ENCODE assay signal across 1 cellular context in the genomic region with DNA sequence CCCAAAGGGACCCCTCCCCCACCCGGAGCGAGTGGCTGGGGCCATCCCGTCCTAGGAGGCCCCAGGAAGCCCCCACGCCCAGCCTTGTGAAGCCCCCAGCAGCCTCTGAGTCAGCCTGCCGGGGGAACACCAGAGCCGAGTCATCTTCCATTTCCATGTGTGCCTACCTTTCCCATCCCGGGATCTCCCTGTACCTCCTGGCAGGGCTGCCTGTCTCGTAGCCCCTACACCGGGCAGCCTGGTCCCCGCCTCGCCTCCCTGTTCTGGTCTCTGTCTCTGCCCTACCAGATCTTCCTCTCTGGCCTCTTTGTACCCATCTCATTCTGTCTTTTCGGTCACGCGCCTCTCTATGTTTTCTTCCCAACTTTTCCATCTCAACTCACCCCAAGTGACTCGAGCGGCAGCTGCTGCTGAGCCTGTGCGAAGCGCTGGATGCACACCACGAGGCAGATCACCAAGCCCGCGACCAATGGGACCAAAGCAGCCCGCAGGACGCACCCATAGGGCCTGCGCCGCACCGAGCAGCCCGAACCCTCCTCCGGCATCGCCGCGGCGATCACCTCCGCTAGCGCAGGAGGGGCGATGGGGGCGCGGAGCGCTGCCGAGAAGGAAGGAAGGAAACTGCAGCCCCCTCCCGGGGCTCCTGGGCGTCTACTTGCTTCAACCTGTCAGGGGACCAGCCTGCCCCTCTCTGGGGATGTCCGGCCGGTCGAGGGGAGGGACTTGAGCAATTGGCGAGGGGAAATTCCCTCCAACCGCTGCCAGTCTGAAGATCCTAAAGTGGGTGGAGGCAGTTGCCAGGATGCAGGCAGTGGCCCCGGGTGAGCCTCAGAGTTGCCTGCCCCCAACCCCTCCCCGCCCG.
TF ChIP-seq lines count a peak whose summit lies in the region.

A gene with protein sequence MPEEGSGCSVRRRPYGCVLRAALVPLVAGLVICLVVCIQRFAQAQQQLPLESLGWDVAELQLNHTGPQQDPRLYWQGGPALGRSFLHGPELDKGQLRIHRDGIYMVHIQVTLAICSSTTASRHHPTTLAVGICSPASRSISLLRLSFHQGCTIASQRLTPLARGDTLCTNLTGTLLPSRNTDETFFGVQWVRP (minus strand): TSS at position 693 of the 862 bp plus-strand sequence. CDS start 148 bp downstream, at position 545.

TF ChIP-seq in HEK293, 187 proteins besides CTCF, POLR2A, EP300 and RAD21 (continued from another document and continues in another):
- TF ChIP-seq EGR2 (tag by site-specific recombination; IDR thresholded peaks at IDR 0.05; ENCODE audit: low read depth): no peak
- TF ChIP-seq PRDM1 (tag by site-specific recombination; IDR thresholded peaks at IDR 0.05): peak; percentile 66; the same call in 1 of the 2 replicates
- no peak for TF ChIP-seq ZNF501 (tag by site-specific recombination; IDR thresholded peaks at IDR 0.05)
- no peak for TF ChIP-seq ZNF19 (tag by site-specific recombination; IDR thresholded peaks at IDR 0.05; ENCODE audit: low read depth)
- no peak for TF ChIP-seq MEIS1 (CRISPR knock-in tag; IDR thresholded peaks at IDR 0.05; ENCODE audit: borderline replicate concordance)
- TF ChIP-seq, protein P1, sequence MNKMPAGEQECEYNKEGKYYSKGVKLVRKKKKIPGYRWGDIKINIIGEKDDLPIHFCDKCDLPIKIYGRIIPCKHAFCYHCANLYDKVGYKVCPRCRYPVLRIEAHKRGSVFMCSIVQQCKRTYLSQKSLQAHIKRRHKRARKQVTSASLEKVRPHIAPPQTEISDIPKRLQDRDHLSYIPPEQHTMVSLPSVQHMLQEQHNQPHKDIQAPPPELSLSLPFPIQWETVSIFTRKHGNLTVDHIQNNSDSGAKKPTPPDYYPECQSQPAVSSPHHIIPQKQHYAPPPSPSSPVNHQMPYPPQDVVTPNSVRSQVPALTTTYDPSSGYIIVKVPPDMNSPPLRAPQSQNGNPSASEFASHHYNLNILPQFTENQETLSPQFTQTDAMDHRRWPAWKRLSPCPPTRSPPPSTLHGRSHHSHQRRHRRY (tag by site-specific recombination; IDR thresholded peaks at IDR 0.05): no peak
- TF ChIP-seq ZBTB21 (tag by site-specific recombination; IDR thresholded peaks at IDR 0.05): no peak
- no peak for TF ChIP-seq ZNF211 (tag by site-specific recombination; IDR thresholded peaks at IDR 0.05; ENCODE audit: low read depth)
- TF ChIP-seq GLIS2 (tag by site-specific recombination; IDR thresholded peaks at IDR 0.05): peak; percentile 39
- TF ChIP-seq ZNF837 (tag by site-specific recombination; IDR thresholded peaks at IDR 0.05): no peak
- TF ChIP-seq, protein P2, sequence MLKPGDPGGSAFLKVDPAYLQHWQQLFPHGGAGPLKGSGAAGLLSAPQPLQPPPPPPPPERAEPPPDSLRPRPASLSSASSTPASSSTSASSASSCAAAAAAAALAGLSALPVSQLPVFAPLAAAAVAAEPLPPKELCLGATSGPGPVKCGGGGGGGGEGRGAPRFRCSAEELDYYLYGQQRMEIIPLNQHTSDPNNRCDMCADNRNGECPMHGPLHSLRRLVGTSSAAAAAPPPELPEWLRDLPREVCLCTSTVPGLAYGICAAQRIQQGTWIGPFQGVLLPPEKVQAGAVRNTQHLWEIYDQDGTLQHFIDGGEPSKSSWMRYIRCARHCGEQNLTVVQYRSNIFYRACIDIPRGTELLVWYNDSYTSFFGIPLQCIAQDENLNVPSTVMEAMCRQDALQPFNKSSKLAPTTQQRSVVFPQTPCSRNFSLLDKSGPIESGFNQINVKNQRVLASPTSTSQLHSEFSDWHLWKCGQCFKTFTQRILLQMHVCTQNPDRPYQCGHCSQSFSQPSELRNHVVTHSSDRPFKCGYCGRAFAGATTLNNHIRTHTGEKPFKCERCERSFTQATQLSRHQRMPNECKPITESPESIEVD (tag by site-specific recombination; IDR thresholded peaks at IDR 0.05): no peak
- no peak for TF ChIP-seq ZNF571 (tag by site-specific recombination; IDR thresholded peaks at IDR 0.05)
- TF ChIP-seq ZNF664 (tag by site-specific recombination; IDR thresholded peaks at IDR 0.05): no peak
- TF ChIP-seq ZBTB17 (tag by site-specific recombination; IDR thresholded peaks at IDR 0.05): peak; percentile 81
- TF ChIP-seq GLIS1 (tag by site-specific recombination; IDR thresholded peaks at IDR 0.05): 0 out of 2 replicates have a peak, but pooled peaks have one; percentile 39
- no peak for TF ChIP-seq ZNF529 (tag by site-specific recombination; IDR thresholded peaks at IDR 0.05; ENCODE audit: insufficient replicate concordance)
- TF ChIP-seq ZNF311 (tag by site-specific recombination; IDR thresholded peaks at IDR 0.05; ENCODE audit: borderline replicate concordance): no peak
- TF ChIP-seq, protein P3, sequence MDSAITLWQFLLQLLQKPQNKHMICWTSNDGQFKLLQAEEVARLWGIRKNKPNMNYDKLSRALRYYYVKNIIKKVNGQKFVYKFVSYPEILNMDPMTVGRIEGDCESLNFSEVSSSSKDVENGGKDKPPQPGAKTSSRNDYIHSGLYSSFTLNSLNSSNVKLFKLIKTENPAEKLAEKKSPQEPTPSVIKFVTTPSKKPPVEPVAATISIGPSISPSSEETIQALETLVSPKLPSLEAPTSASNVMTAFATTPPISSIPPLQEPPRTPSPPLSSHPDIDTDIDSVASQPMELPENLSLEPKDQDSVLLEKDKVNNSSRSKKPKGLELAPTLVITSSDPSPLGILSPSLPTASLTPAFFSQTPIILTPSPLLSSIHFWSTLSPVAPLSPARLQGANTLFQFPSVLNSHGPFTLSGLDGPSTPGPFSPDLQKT (IDR thresholded peaks at IDR 0.05; ENCODE audit: borderline replicate concordance, low read depth, low read length): no peak
- no peak for TF ChIP-seq ZNF302 (tag by site-specific recombination; IDR thresholded peaks at IDR 0.05; ENCODE audit: low read depth)
- TF ChIP-seq, protein P4, sequence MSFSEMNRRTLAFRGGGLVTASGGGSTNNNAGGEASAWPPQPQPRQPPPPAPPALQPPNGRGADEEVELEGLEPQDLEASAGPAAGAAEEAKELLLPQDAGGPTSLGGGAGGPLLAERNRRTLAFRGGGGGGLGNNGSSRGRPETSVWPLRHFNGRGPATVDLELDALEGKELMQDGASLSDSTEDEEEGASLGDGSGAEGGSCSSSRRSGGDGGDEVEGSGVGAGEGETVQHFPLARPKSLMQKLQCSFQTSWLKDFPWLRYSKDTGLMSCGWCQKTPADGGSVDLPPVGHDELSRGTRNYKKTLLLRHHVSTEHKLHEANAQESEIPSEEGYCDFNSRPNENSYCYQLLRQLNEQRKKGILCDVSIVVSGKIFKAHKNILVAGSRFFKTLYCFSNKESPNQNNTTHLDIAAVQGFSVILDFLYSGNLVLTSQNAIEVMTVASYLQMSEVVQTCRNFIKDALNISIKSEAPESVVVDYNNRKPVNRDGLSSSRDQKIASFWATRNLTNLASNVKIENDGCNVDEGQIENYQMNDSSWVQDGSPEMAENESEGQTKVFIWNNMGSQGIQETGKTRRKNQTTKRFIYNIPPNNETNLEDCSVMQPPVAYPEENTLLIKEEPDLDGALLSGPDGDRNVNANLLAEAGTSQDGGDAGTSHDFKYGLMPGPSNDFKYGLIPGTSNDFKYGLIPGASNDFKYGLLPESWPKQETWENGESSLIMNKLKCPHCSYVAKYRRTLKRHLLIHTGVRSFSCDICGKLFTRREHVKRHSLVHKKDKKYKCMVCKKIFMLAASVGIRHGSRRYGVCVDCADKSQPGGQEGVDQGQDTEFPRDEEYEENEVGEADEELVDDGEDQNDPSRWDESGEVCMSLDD (tag by site-specific recombination; IDR thresholded peaks at IDR 0.05): no peak; the same call in 1 of the 2 replicates
- no peak for TF ChIP-seq ZNF174 (tag by site-specific recombination; IDR thresholded peaks at IDR 0.05)
- TF ChIP-seq, protein P5, sequence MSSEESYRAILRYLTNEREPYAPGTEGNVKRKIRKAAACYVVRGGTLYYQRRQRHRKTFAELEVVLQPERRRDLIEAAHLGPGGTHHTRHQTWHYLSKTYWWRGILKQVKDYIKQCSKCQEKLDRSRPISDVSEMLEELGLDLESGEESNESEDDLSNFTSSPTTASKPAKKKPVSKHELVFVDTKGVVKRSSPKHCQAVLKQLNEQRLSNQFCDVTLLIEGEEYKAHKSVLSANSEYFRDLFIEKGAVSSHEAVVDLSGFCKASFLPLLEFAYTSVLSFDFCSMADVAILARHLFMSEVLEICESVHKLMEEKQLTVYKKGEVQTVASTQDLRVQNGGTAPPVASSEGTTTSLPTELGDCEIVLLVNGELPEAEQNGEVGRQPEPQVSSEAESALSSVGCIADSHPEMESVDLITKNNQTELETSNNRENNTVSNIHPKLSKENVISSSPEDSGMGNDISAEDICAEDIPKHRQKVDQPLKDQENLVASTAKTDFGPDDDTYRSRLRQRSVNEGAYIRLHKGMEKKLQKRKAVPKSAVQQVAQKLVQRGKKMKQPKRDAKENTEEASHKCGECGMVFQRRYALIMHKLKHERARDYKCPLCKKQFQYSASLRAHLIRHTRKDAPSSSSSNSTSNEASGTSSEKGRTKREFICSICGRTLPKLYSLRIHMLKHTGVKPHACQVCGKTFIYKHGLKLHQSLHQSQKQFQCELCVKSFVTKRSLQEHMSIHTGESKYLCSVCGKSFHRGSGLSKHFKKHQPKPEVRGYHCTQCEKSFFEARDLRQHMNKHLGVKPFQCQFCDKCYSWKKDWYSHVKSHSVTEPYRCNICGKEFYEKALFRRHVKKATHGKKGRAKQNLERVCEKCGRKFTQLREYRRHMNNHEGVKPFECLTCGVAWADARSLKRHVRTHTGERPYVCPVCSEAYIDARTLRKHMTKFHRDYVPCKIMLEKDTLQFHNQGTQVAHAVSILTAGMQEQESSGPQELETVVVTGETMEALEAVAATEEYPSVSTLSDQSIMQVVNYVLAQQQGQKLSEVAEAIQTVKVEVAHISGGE (tag by site-specific recombination; conservative IDR thresholded peaks at IDR 0.05; ENCODE audit: low read depth): no peak
- TF ChIP-seq ZNF792 (tag by site-specific recombination; IDR thresholded peaks at IDR 0.05): no peak
- TF ChIP-seq ZNF394 (tag by site-specific recombination; IDR thresholded peaks at IDR 0.05; ENCODE audit: borderline replicate concordance): no peak
- TF ChIP-seq ZNF768 (tag by site-specific recombination; IDR thresholded peaks at IDR 0.05): no peak
- TF ChIP-seq GLI2 (tag by site-specific recombination; IDR thresholded peaks at IDR 0.05; ENCODE audit: borderline replicate concordance, low read depth): no peak
- no peak for TF ChIP-seq IKZF3 (tag by site-specific recombination; IDR thresholded peaks at IDR 0.05)
- TF ChIP-seq, protein P6, sequence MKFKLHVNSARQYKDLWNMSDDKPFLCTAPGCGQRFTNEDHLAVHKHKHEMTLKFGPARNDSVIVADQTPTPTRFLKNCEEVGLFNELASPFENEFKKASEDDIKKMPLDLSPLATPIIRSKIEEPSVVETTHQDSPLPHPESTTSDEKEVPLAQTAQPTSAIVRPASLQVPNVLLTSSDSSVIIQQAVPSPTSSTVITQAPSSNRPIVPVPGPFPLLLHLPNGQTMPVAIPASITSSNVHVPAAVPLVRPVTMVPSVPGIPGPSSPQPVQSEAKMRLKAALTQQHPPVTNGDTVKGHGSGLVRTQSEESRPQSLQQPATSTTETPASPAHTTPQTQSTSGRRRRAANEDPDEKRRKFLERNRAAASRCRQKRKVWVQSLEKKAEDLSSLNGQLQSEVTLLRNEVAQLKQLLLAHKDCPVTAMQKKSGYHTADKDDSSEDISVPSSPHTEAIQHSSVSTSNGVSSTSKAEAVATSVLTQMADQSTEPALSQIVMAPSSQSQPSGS (tag by site-specific recombination; IDR thresholded peaks at IDR 0.05; ENCODE audit: low read depth): no peak
- TF ChIP-seq, protein P7, sequence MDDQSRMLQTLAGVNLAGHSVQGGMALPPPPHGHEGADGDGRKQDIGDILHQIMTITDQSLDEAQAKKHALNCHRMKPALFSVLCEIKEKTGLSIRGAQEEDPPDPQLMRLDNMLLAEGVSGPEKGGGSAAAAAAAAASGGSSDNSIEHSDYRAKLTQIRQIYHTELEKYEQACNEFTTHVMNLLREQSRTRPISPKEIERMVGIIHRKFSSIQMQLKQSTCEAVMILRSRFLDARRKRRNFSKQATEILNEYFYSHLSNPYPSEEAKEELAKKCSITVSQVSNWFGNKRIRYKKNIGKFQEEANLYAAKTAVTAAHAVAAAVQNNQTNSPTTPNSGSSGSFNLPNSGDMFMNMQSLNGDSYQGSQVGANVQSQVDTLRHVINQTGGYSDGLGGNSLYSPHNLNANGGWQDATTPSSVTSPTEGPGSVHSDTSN (CRISPR knock-in tag; IDR thresholded peaks at IDR 0.05): no peak
- TF ChIP-seq TCF7L2 (IDR thresholded peaks at IDR 0.05; ENCODE audit: borderline replicate concordance, low read depth, low read length): no peak
- TF ChIP-seq, protein P8, sequence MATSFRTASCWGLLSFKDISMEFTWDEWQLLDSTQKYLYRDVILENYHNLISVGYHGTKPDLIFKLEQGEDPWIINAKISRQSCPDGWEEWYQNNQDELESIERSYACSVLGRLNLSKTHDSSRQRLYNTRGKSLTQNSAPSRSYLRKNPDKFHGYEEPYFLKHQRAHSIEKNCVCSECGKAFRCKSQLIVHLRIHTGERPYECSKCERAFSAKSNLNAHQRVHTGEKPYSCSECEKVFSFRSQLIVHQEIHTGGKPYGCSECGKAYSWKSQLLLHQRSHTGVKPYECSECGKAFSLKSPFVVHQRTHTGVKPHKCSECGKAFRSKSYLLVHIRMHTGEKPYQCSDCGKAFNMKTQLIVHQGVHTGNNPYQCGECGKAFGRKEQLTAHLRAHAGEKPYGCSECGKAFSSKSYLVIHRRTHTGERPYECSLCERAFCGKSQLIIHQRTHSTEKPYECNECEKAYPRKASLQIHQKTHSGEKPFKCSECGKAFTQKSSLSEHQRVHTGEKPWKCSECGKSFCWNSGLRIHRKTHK (tag by site-specific recombination; IDR thresholded peaks at IDR 0.05): no peak
- TF ChIP-seq, protein P9, sequence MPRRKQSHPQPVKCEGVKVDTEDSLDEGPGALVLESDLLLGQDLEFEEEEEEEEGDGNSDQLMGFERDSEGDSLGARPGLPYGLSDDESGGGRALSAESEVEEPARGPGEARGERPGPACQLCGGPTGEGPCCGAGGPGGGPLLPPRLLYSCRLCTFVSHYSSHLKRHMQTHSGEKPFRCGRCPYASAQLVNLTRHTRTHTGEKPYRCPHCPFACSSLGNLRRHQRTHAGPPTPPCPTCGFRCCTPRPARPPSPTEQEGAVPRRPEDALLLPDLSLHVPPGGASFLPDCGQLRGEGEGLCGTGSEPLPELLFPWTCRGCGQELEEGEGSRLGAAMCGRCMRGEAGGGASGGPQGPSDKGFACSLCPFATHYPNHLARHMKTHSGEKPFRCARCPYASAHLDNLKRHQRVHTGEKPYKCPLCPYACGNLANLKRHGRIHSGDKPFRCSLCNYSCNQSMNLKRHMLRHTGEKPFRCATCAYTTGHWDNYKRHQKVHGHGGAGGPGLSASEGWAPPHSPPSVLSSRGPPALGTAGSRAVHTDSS (tag by site-specific recombination; IDR thresholded peaks at IDR 0.05): no peak
- TF ChIP-seq ZNF555 (tag by site-specific recombination; conservative IDR thresholded peaks at IDR 0.05): no peak
- TF ChIP-seq ZBTB20 (tag by site-specific recombination; IDR thresholded peaks at IDR 0.05): peak; percentile 32; the same call in 1 of the 2 replicates
